Comparison of ENCODE assay signal across 8 cellular contexts in the genomic region with DNA sequence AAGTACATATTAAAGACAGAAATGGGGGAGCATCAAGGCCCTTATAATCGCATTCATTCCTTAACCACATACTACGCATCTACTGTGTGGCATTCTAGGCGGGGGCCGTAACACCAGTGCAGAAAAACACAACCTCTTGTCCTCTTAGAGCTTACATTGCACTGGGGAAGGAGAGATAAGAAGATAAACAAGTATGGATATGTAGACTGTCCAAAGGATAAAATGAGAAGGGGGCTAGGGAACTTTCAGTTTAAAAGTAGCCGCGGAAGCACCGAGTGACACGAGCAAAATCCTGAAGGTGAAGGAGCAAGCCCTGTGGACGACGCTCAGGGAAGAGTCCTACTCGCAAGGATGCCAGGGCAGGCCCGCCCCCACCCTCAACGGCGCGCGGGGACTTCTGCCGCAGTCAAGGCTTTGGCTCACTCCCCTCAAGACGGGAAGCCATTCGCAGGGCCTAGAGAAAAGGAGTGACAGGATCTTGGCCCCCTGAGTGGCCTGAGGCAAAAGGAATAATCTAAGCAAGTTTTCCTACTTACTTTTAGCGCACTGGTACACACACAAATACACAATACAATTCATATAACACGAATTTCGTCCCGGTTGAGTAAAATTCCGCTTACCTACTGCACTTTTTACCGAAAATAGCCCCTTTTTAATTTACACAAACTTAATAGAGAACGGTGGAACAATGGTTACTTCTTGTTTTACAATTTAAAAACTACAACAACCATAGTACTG. TPM values are rescaled to one million over a fixed set of nuclear protein-coding genes. Genes with fewer than 3 reads are reported as not detected.
DNase-seq lines count a peak whose midpoint lies in the region; ATAC-seq and TF ChIP-seq lines count a peak whose summit lies in the region.

No MANE protein-coding gene starts in this region.

- H3K4me1 Mint-ChIP-seq in activated CD8-positive, alpha-beta memory T cell treated with anti-CD3 and anti-CD28 coated beads, Interleukin-2, amount 10 ng/mL, durations not matched to agents 7 days and 5 days: peaks cover 37% of the 10 kb centered on the region
- peaks cover 21% of the 10 kb centered on the region for H3K4me1 Mint-ChIP-seq in endodermal cell
- peaks cover 28% of the 10 kb centered on the region for H3K4me1 Mint-ChIP-seq in stimulated activated effector memory CD8-positive, alpha-beta T cell treated with anti-CD3 and anti-CD28 coated beads, Interleukin-12 subunit alpha, Interleukin-12 subunit beta, amount 100 ng/mL, for 72 hours

- WGBS in endodermal cell (ENCODE audit: insufficient coverage in 1 of 2, insufficient read length in 1 of 2), 2 experiments: 0 to 3% methylated on average over 3 to 26 of the region's 26 CpGs

- peak; percentile 11 for TF ChIP-seq POLR2A in GM18526 (IDR thresholded peaks at IDR 0.05; ENCODE audit: extremely low read depth, insufficient read length)

- POLR2A ChIA-PET in A673 (lab: Charles Lee; ENCODE audit: low non-redundant PET): no interaction called here

- TF ChIP-seq CTCF in A673 (conservative IDR thresholded peaks at IDR 0.05; ENCODE audit: low read depth, low read length) (no peak), endodermal cell (conservative IDR thresholded peaks at IDR 0.05) (no peak)

- intact Hi-C loops in A673 (cut with micrococcal nuclease; ENCODE audit: unreplicated experiment): loop anchor here (5.0 to 10.0 kb wide), 3 partner anchors 72 to 720 kb away; a partner anchor contains a TSS

- no peaks in the 10 kb centered on the region for H3K27me3 ChIP-seq in A673 (replicated peaks; ENCODE audit: insufficient read depth, low read depth, low read length, poor library complexity)
- no peaks in the 10 kb centered on the region for H3K27me3 ChIP-seq in endodermal cell (ENCODE audit: control insufficient read depth, insufficient read depth, low read length, poor library complexity, severe bottlenecking)
- H3K27me3 ChIP-seq in mononuclear cell (ENCODE audit: insufficient read depth, low read length): no peaks in the 10 kb centered on the region

- H3K9me3 ChIP-seq in A673 (ENCODE audit: low read depth, low read length, poor library complexity, severe bottlenecking) (no peaks in the 10 kb centered on the region), endodermal cell (ENCODE audit: control insufficient read depth, low read length) (no peaks in the 10 kb centered on the region), mononuclear cell (ENCODE audit: low read depth, low read length) (no peaks in the 10 kb centered on the region)

- no peaks in the 10 kb centered on the region for H3K9me3 Mint-ChIP-seq in activated CD8-positive, alpha-beta memory T cell treated with anti-CD3 and anti-CD28 coated beads, Interleukin-2, amount 10 ng/mL, durations not matched to agents 7 days and 5 days (ENCODE audit: low read depth)
- no peaks in the 10 kb centered on the region for H3K9me3 Mint-ChIP-seq in endodermal cell
- no peaks in the 10 kb centered on the region for H3K9me3 Mint-ChIP-seq in stimulated activated effector memory CD8-positive, alpha-beta T cell treated with anti-CD3 and anti-CD28 coated beads, Interleukin-12 subunit alpha, Interleukin-12 subunit beta, amount 100 ng/mL, for 72 hours

- peak; percentile 8 for ATAC-seq in activated CD8-positive, alpha-beta memory T cell treated with anti-CD3 and anti-CD28 coated beads, Interleukin-2, amount 10 ng/mL, durations not matched to agents 7 days and 5 days
- peak; percentile 35 for ATAC-seq in stimulated activated effector memory CD8-positive, alpha-beta T cell treated with anti-CD3 and anti-CD28 coated beads, Interleukin-12 subunit alpha, Interleukin-12 subunit beta, amount 100 ng/mL, for 72 hours
- no peak for ATAC-seq in HG03378 (IDR thresholded peaks at IDR 0.05; ENCODE audit: unreplicated experiment)

- H3K27ac Mint-ChIP-seq in activated CD8-positive, alpha-beta memory T cell treated with anti-CD3 and anti-CD28 coated beads, Interleukin-2, amount 10 ng/mL, durations not matched to agents 7 days and 5 days: peak overlapping the region; percentile 91
- H3K27ac Mint-ChIP-seq in endodermal cell: peak overlapping the region; percentile 86
- H3K27ac Mint-ChIP-seq in stimulated activated effector memory CD8-positive, alpha-beta T cell treated with anti-CD3 and anti-CD28 coated beads, Interleukin-12 subunit alpha, Interleukin-12 subunit beta, amount 100 ng/mL, for 72 hours: peak overlapping the region; percentile 95

- peaks cover 32% of the 10 kb centered on the region for H3K4me1 ChIP-seq in A673 (ENCODE audit: insufficient read depth, low read length, poor library complexity, severe bottlenecking)
- peaks cover 6% of the 10 kb centered on the region for H3K4me1 ChIP-seq in endodermal cell (ENCODE audit: control insufficient read depth, insufficient read depth, low read length)
- H3K4me1 ChIP-seq in mononuclear cell (ENCODE audit: insufficient read depth, low read length): peaks cover 18% of the 10 kb centered on the region

- peak overlapping the region; percentile 84 for H3K9ac ChIP-seq in endodermal cell (ENCODE audit: extremely low read depth, low read length, poor library complexity, severe bottlenecking)

- H3K4me3 Mint-ChIP-seq in activated CD8-positive, alpha-beta memory T cell treated with anti-CD3 and anti-CD28 coated beads, Interleukin-2, amount 10 ng/mL, durations not matched to agents 7 days and 5 days: peak overlapping the region; percentile 85
- H3K4me3 Mint-ChIP-seq in endodermal cell: peak overlapping the region; percentile 82
- H3K4me3 Mint-ChIP-seq in stimulated activated effector memory CD8-positive, alpha-beta T cell treated with anti-CD3 and anti-CD28 coated beads, Interleukin-12 subunit alpha, Interleukin-12 subunit beta, amount 100 ng/mL, for 72 hours: peak overlapping the region; percentile 93

- DNase-seq in A673 (ENCODE audit: low spot score) (peak; percentile 70), NCI-H460 (ENCODE audit: extremely low read depth, low read depth) (peak; percentile 23), endodermal cell (peak; percentile 76)
- DNase-seq in activated CD8-positive, alpha-beta memory T cell treated with anti-CD3 and anti-CD28 coated beads, Interleukin-2, amount 10 ng/mL, durations not matched to agents 7 days and 5 days: peak; percentile 70
- peak; percentile 28 to 65 for DNase-seq in stimulated activated effector memory CD8-positive, alpha-beta T cell treated with anti-CD3 and anti-CD28 coated beads, Interleukin-12 subunit alpha, Interleukin-12 subunit beta, amount 100 ng/mL, for 72 hours (ENCODE audit: low spot score in 2 of 2)

- H3K27me3 Mint-ChIP-seq in activated CD8-positive, alpha-beta memory T cell treated with anti-CD3 and anti-CD28 coated beads, Interleukin-2, amount 10 ng/mL, durations not matched to agents 7 days and 5 days: no peaks in the 10 kb centered on the region
- no peaks in the 10 kb centered on the region for H3K27me3 Mint-ChIP-seq in endodermal cell (ENCODE audit: insufficient read depth)

- H3K27ac ChIP-seq in A673 (ENCODE audit: low read depth, low read length, poor library complexity, severe bottlenecking) (peak overlapping the region; percentile 95), endodermal cell (ENCODE audit: low read depth, low read length) (peak overlapping the region; percentile 54)

- peaks cover 3% of the 10 kb centered on the region for H3K36me3 ChIP-seq in A673 (ENCODE audit: insufficient read depth, low read length, poor library complexity, severe bottlenecking)
- peaks cover 4% of the 10 kb centered on the region for H3K36me3 ChIP-seq in endodermal cell (ENCODE audit: control insufficient read depth, insufficient read depth, low read length)

- CTCF ChIA-PET in A673 (lab: Charles Lee): interaction anchor here (1.2 kb wide), 1 partner anchor 20 kb away, joined by 3 read pairs; no protein-coding TSS in a partner anchor
- CTCF ChIA-PET in activated CD8-positive, alpha-beta memory T cell treated with anti-CD3 and anti-CD28 coated beads, Interleukin-2, amount 10 ng/mL, durations not matched to agents 7 days and 5 days (lab: Charles Lee): interaction anchor here (0.9 to 2.0 kb wide), 8 partner anchors 8 to 141 kb away, joined by 3 to 6 read pairs (median 5); no protein-coding TSS in a partner anchor

- H3K36me3 Mint-ChIP-seq in activated CD8-positive, alpha-beta memory T cell treated with anti-CD3 and anti-CD28 coated beads, Interleukin-2, amount 10 ng/mL, durations not matched to agents 7 days and 5 days: peaks cover 12% of the 10 kb centered on the region
- H3K36me3 Mint-ChIP-seq in endodermal cell (ENCODE audit: low read depth): peaks cover 6% of the 10 kb centered on the region
- H3K36me3 Mint-ChIP-seq in stimulated activated effector memory CD8-positive, alpha-beta T cell treated with anti-CD3 and anti-CD28 coated beads, Interleukin-12 subunit alpha, Interleukin-12 subunit beta, amount 100 ng/mL, for 72 hours: peaks cover 51% of the 10 kb centered on the region

- H3K4me3 ChIP-seq in A673 (ENCODE audit: low read depth, low read length, poor library complexity, severe bottlenecking) (peak overlapping the region; percentile 92), endodermal cell (ENCODE audit: low read length) (peak overlapping the region; percentile 95), mononuclear cell (ENCODE audit: low read length) (peak overlapping the region; percentile 96)

- BruUV-seq in A673 (replicated peaks; lab: Mats Ljungman, UMichigan): no TSS peak

RNA-seq across cellular contexts. Expression of a gene that starts 1.3 kb away (rescaled TPM):
- total RNA-seq in A673 (2021) (69.5 and 79.6 TPM in 2 replicates), endodermal cell (10 to 100 TPM; 63.3 to 65.8 TPM), mononuclear cell (97.6 TPM)
- 15.7 and 17.1 TPM in 2 replicates for total RNA-seq in NCI-H460 (2014; rRNA removed; shearing (Covaris generic))
- 6.0 and 8.1 TPM in 2 replicates for polyA plus RNA-seq in NCI-H460 (2014; cell fraction: nucleus; rRNA removed)
- total RNA-seq in activated CD8-positive, alpha-beta memory T cell treated with anti-CD3 and anti-CD28 coated beads, Interleukin-2, amount 10 ng/mL, durations not matched to agents 7 days and 5 days: 10 to 100 TPM; 56.8 to 57.1 TPM
- 51.1 TPM for polyA plus RNA-seq in endodermal cell (2013, experiment 1 of 2)
- polyA plus RNA-seq in endodermal cell (2013, experiment 2 of 2): 46.3 TPM

Comparison
In these comparisons a context has a peak if more than half of its experiments do, and no peak if none do; other contexts are left out.
1. DNase-seq: peak in every context shown above with its lines; median percentile 76 in endodermal cell; 70 in A673; 70 in activated CD8-positive, alpha-beta memory T cell treated with anti-CD3 and anti-CD28 coated beads, Interleukin-2, amount 10 ng/mL, durations not matched to agents 7 days and 5 days; 46 in stimulated activated effector memory CD8-positive, alpha-beta T cell treated with anti-CD3 and anti-CD28 coated beads, Interleukin-12 subunit alpha, Interleukin-12 subunit beta, amount 100 ng/mL, for 72 hours; 23 in NCI-H460.